ENCODE assay signal across 21 cellular contexts in genomic region chr20:14304466-14304865, GRCh38. TPM values are rescaled to one million over a fixed set of nuclear protein-coding genes. Genes with fewer than 3 reads are reported as not detected.
DNase-seq lines count a peak whose midpoint lies in the region; ATAC-seq and TF ChIP-seq lines count a peak whose summit lies in the region.
"Had no signal": no experiment of that assay in that cellular context is flagged by ENCODE, and none has a peak within 500 bp of the region (broad histone marks: within the 10 kb centered on the region; RNA-seq: fewer than 3 reads in every experiment).

No MANE protein-coding gene starts in this region.

- H3K4me3 Mint-ChIP-seq in mesothelial cell of epicardium, result no peak overlapping the region
- H3K4me3 Mint-ChIP-seq: CD14-positive monocyte; CD4-positive, alpha-beta T cell; CD8-positive, alpha-beta memory T cell; GM23338; H9; HFFc6 had no signal

- no peaks in the 10 kb centered on the region for H3K9me3 Mint-ChIP-seq in mesothelial cell of epicardium
- H3K9me3 Mint-ChIP-seq: GM23338, H9 had no signal

- H3K27me3 Mint-ChIP-seq in mesothelial cell of epicardium (ENCODE audit: low read depth), result no peaks in the 10 kb centered on the region
- H3K27me3 Mint-ChIP-seq: CD4-positive, alpha-beta T cell; CD8-positive, alpha-beta memory T cell had no signal

- no peak for ATAC-seq in HG02870 (IDR thresholded peaks at IDR 0.05; ENCODE audit: unreplicated experiment)
- ATAC-seq: GM12878, GM23338, HCT116 had no signal

- TF ChIP-seq CTCF in HEK293 (tag by site-specific recombination; IDR thresholded peaks at IDR 0.05) (no peak), epithelial cell of proximal tubule (conservative IDR thresholded peaks at IDR 0.05; ENCODE audit: low read depth, low read length) (no peak), mesothelial cell of epicardium (IDR thresholded peaks at IDR 0.05; ENCODE audit: unreplicated experiment) (no peak)

- no peaks in the 10 kb centered on the region for H3K4me1 ChIP-seq in HEK293 (ENCODE audit: control insufficient read depth, insufficient read depth, low read length)
- H3K4me1 ChIP-seq: BE2C; BLaER1 treated with 17β-estradiol and CSF1 and Interleukin-3, amounts not matched to agents 10 nM and 100 nM had no signal

- peak; percentile 7 for DNase-seq in epithelial cell of proximal tubule (ENCODE audit: low read depth)
- no peak for DNase-seq in mesothelial cell of epicardium (ENCODE audit: low spot score in 2 of 2, unreplicated experiment in 2 of 2)
- DNase-seq in cerebellum (ENCODE audit: low spot score), result no peak
- no peak for DNase-seq in NCI-H1048 (lab: John Stamatoyannopoulos, UW)
- DNase-seq: BE2C; CD4-positive, alpha-beta T cell; CD8-positive, alpha-beta memory T cell; DMS 273 treated with DMSO at 0.1 percent for 48 hours; DMS79; EL; GDM1; H9; HFFc6 had no signal

- peaks cover 14% of the 10 kb centered on the region for H3K4me1 Mint-ChIP-seq in mesothelial cell of epicardium
- H3K4me1 Mint-ChIP-seq: CD14-positive monocyte; CD8-positive, alpha-beta memory T cell; H9 had no signal

- H3K27ac Mint-ChIP-seq in mesothelial cell of epicardium, result peak overlapping the region; percentile 13
- H3K27ac Mint-ChIP-seq: CD14-positive monocyte; CD4-positive, alpha-beta T cell; CD8-positive, alpha-beta memory T cell; GM23338; H9; HFFc6 had no signal

- H3K4me3 ChIP-seq in HEK293 (ENCODE audit: low read depth, low read length) (no peak overlapping the region), epithelial cell of proximal tubule (ENCODE audit: low read depth, low read length) (no peak overlapping the region)
- H3K4me3 ChIP-seq: BLaER1 treated with 17β-estradiol and CSF1 and Interleukin-3, amounts not matched to agents 10 nM and 100 nM; GM12878; GM23338 had no signal

- no peaks in the 10 kb centered on the region for H3K36me3 Mint-ChIP-seq in mesothelial cell of epicardium
- H3K36me3 Mint-ChIP-seq: CD14-positive monocyte; CD8-positive, alpha-beta memory T cell had no signal

- H3K9me3 ChIP-seq in HEK293 (ENCODE audit: control insufficient read depth, insufficient read depth, low read depth, low read length), result no peaks in the 10 kb centered on the region
- H3K9me3 ChIP-seq: BLaER1 treated with 17β-estradiol and CSF1 and Interleukin-3, amounts not matched to agents 10 nM and 100 nM had no signal

- H3K27ac ChIP-seq in HEK293 (ENCODE audit: extremely low read depth, low read depth, low read length), result no peak overlapping the region
- H3K27ac ChIP-seq: 22Rv1; BLaER1 treated with 17β-estradiol and CSF1 and Interleukin-3, amounts not matched to agents 10 nM and 100 nM had no signal

- CTCF ChIA-PET in HEK293 (lab: Yijun Ruan, JAX), result no interaction called here

- POLR2A ChIA-PET in HEK293 (lab: Yijun Ruan, JAX), result no interaction called here

- no peaks in the 10 kb centered on the region for H3K36me3 ChIP-seq in HEK293 (ENCODE audit: control insufficient read depth in 2 of 2, insufficient read depth in 1 of 2, low read length in 2 of 2)
- H3K36me3 ChIP-seq: BE2C; BLaER1 treated with 17β-estradiol and CSF1 and Interleukin-3, amounts not matched to agents 10 nM and 100 nM had no signal

TF ChIP-seq in HEK293, 187 proteins besides CTCF, POLR2A, EP300 and RAD21:
- TF ChIP-seq HOXC10 (CRISPR knock-in tag; IDR thresholded peaks at IDR 0.05) (no peak), TCF7L2 (IDR thresholded peaks at IDR 0.05; ENCODE audit: borderline replicate concordance, low read depth, low read length) (peak; percentile 24; the same call in 1 of the 2 replicates)

RNA-seq across cellular contexts. Expression of gene FLRT3, which starts 32.9 kb away (rescaled TPM):
- total RNA-seq in epithelial cell of proximal tubule (2.8 and 3.3 TPM in 2 replicates), mesothelial cell of epicardium (98.6 to 101 TPM (median 98.6 TPM) in 3 replicates), cerebellum (40.5 TPM)
- total RNA-seq: CD4-positive, alpha-beta T cell; CD8-positive, alpha-beta memory T cell; HFFc6 had no signal
